In genomic region chr2:174038472-174038871, GRCh38 we compare ENCODE assay signal across 2 cellular contexts.
TF ChIP-seq lines count a peak whose summit lies in the region.

No MANE protein-coding gene starts in this region.

TF ChIP-seq in HepG2, 621 proteins besides CTCF, POLR2A, EP300 and RAD21:
- no peak for TF ChIP-seq POLR2G (IDR thresholded peaks at IDR 0.05; ENCODE audit: low read depth, low read length)
- TF ChIP-seq ELK4 (CRISPR knock-in tag; IDR thresholded peaks at IDR 0.05; ENCODE audit: borderline replicate concordance), result no peak
- TF ChIP-seq GPN1 (CRISPR knock-in tag; IDR thresholded peaks at IDR 0.05; ENCODE audit: borderline replicate concordance), result no peak
- TF ChIP-seq STAT6 (CRISPR knock-in tag; IDR thresholded peaks at IDR 0.05; ENCODE audit: borderline replicate concordance), result no peak
- no peak for TF ChIP-seq CHD2 (IDR thresholded peaks at IDR 0.05; ENCODE audit: low read depth, low read length)
- TF ChIP-seq ETS1 (CRISPR knock-in tag; IDR thresholded peaks at IDR 0.05), result no peak
- TF ChIP-seq ZNF17 (CRISPR knock-in tag; IDR thresholded peaks at IDR 0.05), result no peak
- no peak for TF ChIP-seq SOX5 (CRISPR knock-in tag; IDR thresholded peaks at IDR 0.05; ENCODE audit: borderline replicate concordance)
- TF ChIP-seq ZNF335 (CRISPR knock-in tag; IDR thresholded peaks at IDR 0.05), result no peak
- no peak for TF ChIP-seq FOXA3 (CRISPR knock-in tag; IDR thresholded peaks at IDR 0.05)
- no peak for TF ChIP-seq ZNF672 (CRISPR knock-in tag; IDR thresholded peaks at IDR 0.05)
- TF ChIP-seq, protein P1, sequence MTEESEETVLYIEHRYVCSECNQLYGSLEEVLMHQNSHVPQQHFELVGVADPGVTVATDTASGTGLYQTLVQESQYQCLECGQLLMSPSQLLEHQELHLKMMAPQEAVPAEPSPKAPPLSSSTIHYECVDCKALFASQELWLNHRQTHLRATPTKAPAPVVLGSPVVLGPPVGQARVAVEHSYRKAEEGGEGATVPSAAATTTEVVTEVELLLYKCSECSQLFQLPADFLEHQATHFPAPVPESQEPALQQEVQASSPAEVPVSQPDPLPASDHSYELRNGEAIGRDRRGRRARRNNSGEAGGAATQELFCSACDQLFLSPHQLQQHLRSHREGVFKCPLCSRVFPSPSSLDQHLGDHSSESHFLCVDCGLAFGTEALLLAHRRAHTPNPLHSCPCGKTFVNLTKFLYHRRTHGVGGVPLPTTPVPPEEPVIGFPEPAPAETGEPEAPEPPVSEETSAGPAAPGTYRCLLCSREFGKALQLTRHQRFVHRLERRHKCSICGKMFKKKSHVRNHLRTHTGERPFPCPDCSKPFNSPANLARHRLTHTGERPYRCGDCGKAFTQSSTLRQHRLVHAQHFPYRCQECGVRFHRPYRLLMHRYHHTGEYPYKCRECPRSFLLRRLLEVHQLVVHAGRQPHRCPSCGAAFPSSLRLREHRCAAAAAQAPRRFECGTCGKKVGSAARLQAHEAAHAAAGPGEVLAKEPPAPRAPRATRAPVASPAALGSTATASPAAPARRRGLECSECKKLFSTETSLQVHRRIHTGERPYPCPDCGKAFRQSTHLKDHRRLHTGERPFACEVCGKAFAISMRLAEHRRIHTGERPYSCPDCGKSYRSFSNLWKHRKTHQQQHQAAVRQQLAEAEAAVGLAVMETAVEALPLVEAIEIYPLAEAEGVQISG (CRISPR knock-in tag; IDR thresholded peaks at IDR 0.05), result no peak
TF ChIP-seq in HepG2: peak in this region for 0.

TF ChIP-seq in IMR-90, 13 proteins besides CTCF, POLR2A, EP300 and RAD21:
- no peak for TF ChIP-seq CEBPB (IDR thresholded peaks at IDR 0.05; ENCODE audit: low read depth, low read length)
- TF ChIP-seq BHLHE40 (IDR thresholded peaks at IDR 0.05; ENCODE audit: low read depth, low read length), result no peak
- TF ChIP-seq RCOR1 (IDR thresholded peaks at IDR 0.05; ENCODE audit: insufficient replicate concordance, low read length), result no peak
- no peak for TF ChIP-seq MXI1 (IDR thresholded peaks at IDR 0.05; ENCODE audit: borderline replicate concordance, low read depth, low read length)
- no peak for TF ChIP-seq MAZ (IDR thresholded peaks at IDR 0.05; ENCODE audit: borderline replicate concordance, low read depth, low read length)
- TF ChIP-seq SMC3 (IDR thresholded peaks at IDR 0.05; ENCODE audit: low read depth, low read length), result no peak
- TF ChIP-seq CHD1 (IDR thresholded peaks at IDR 0.05; ENCODE audit: low read depth, low read length), result no peak
